Comparison of ENCODE assay signal across 30 cellular contexts in the genomic region with DNA sequence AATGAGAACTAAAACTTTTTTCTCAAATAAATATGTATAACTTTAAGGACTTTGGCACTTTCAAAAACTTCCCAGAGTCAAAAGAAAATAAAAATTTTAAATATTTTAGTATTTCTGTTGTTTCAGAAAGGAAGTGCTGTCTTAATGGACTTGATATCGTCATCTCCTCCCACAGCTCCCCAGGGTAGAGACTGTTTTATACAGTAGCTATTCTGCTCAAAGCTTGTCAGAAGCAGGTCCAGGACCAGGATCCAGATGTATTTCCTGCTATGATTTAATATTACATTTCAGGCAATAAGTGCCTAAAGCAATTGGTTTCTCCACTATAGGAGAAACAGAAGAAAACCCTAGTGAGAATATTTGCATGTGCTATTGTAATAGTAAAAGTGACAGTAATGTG.
"Had no signal": no experiment of that assay in that cellular context is flagged by ENCODE, and none has a peak within 500 bp of the region (broad histone marks: within the 10 kb centered on the region; RNA-seq: fewer than 3 reads in every experiment).

No MANE protein-coding gene starts in this region.

- H3K9me3 ChIP-seq: adrenal gland, body of pancreas, breast epithelium had no signal

- H3K4me3 ChIP-seq: adrenal gland, body of pancreas, breast epithelium had no signal

- H3K27me3 ChIP-seq: adrenal gland, body of pancreas, brain microvascular endothelial cell, breast epithelium had no signal

- DNase-seq: activated B cell treated with CpG ODN at 0.5 μM for 24 hours; activated CD4-positive, alpha-beta memory T cell treated with anti-CD3 and anti-CD28 coated beads for 36 hours; activated CD4-positive, alpha-beta T cell treated with anti-CD3 and anti-CD28 coated beads for 4 hours; activated CD4-positive, alpha-beta T cell treated with anti-CD3 and anti-CD28 coated beads, Interleukin-2, amount 10 ng/mL, durations not matched to agents 24 days and 14 days; activated CD4-positive, alpha-beta T cell treated with anti-CD3 and anti-CD28 coated beads, Interleukin-2, amount 50 U/mL, for 1 hour; activated CD4-positive, alpha-beta T cell treated with anti-CD3 and anti-CD28 coated beads, Interleukin-2, amount 50 U/mL, for 4 hours; activated CD4-positive, CD25-positive, alpha-beta regulatory T cell treated with anti-CD3 and anti-CD28 coated beads, Interleukin-2, amount 50 U/mL, for 72 hours; activated CD8-positive, alpha-beta memory T cell treated with anti-CD3 and anti-CD28 coated beads, Interleukin-2, amount 50 U/mL, for 4 hours; activated CD8-positive, alpha-beta T cell treated with anti-CD3 and anti-CD28 coated beads for 36 hours; activated effector memory CD4-positive, alpha-beta T cell treated with anti-CD3 and anti-CD28 coated beads, Interleukin-2, amount 50 U/mL, for 16 hours; activated gamma-delta T cell treated with Interleukin-2 at 50 U/mL for 16 hours; activated naive CD4-positive, alpha-beta T cell; activated naive CD4-positive, alpha-beta T cell treated with anti-CD3 and anti-CD28 coated beads for 36 hours; activated naive CD4-positive, alpha-beta T cell treated with anti-CD3 and anti-CD28 coated beads, Interleukin-2, amount 50 U/mL, for 16 hours; activated naive CD8-positive, alpha-beta T cell treated with anti-CD3 and anti-CD28 coated beads for 36 hours; activated T-cell treated with anti-CD3 and anti-CD28 coated beads for 4 hours; activated T-cell treated with anti-CD3 and anti-CD28 coated beads, Interleukin-2, amount 50 U/mL, for 1 hour; activated T-cell treated with anti-CD3 and anti-CD28 coated beads, Interleukin-2, amount 50 U/mL, for 4 hours; activated T-cell treated with anti-CD3 and anti-CD28 coated beads, Interleukin-2, amount 50 U/mL, for 72 hours; adrenal gland; amniotic stem cell; aorta; body of pancreas; brain microvascular endothelial cell; central memory CD4-positive, alpha-beta T cell; T-helper 1 cell; T-helper 2 cell; T-helper 9 cell had no signal

- H3K36me3 ChIP-seq: adrenal gland, brain microvascular endothelial cell, breast epithelium had no signal

- H3K4me1 ChIP-seq: adrenal gland, body of pancreas, breast epithelium had no signal

- H3K27ac ChIP-seq: adrenal gland, body of pancreas, brain microvascular endothelial cell, breast epithelium, VCaP had no signal
